ENCODE assay signal across 13 cellular contexts in genomic region chr19:52722062-52723005, GRCh38. TPM values are rescaled to one million over a fixed set of nuclear protein-coding genes. Genes with fewer than 3 reads are reported as not detected.
DNase-seq lines count a peak whose midpoint lies in the region; ATAC-seq, FAIRE-seq and TF ChIP-seq lines count a peak whose summit lies in the region.
"Had no signal": no experiment of that assay in that cellular context is flagged by ENCODE, and none has a peak within 500 bp of the region (broad histone marks: within the 10 kb centered on the region; RNA-seq: fewer than 3 reads in every experiment).

No MANE protein-coding gene starts in this region.

- no peaks in the 10 kb centered on the region for H3K79me2 ChIP-seq in fibroblast of lung (ENCODE audit: control insufficient read depth, insufficient read depth, low read length)

- H3K36me3 ChIP-seq in fibroblast of lung (ENCODE audit: control insufficient read depth, insufficient read depth, low read length): peaks cover 2% of the 10 kb centered on the region
- H3K36me3 ChIP-seq in skeletal muscle satellite cell (ENCODE audit: insufficient read depth, low read length): peaks cover 9% of the 10 kb centered on the region
- peaks cover 0 to 71% of the 10 kb centered on the region in 2 donors for H3K36me3 ChIP-seq in left lung

- intact Hi-C loops in left lung (cut with DNase I): no loop called here

- no peaks in the 10 kb centered on the region for H3K27me3 ChIP-seq in fibroblast of lung (ENCODE audit: control insufficient read depth, insufficient read depth, low read length)
- H3K27me3 ChIP-seq in skeletal muscle satellite cell (ENCODE audit: control insufficient read depth, insufficient read depth, low read length): no peaks in the 10 kb centered on the region
- H3K27me3 ChIP-seq in left lung: no peaks in the 10 kb centered on the region

- no peak overlapping the region for H2AFZ ChIP-seq in fibroblast of lung (ENCODE audit: low read length)

- H3K9ac ChIP-seq in fibroblast of lung (ENCODE audit: insufficient read depth, low read length) (no peak overlapping the region), skeletal muscle satellite cell (ENCODE audit: low read depth, low read length) (no peak overlapping the region)

- FAIRE-seq in H54 (lab: Jason Lieb, UNC): peak; percentile 48
- FAIRE-seq: islet of Langerhans had no signal

- H3K9me3 ChIP-seq in fibroblast of lung (ENCODE audit: control insufficient read depth, insufficient read depth, low read depth, low read length) (no peaks in the 10 kb centered on the region), skeletal muscle satellite cell (replicated peaks; ENCODE audit: low read length) (no peaks in the 10 kb centered on the region), left lung (peaks cover 0 to 3% of the 10 kb centered on the region in 2 donors)

- H3K27ac ChIP-seq in fibroblast of lung (ENCODE audit: insufficient read depth, low read length): no peak overlapping the region
- H3K27ac ChIP-seq in left lung: no peak overlapping the region

- H3K4me2 ChIP-seq in fibroblast of lung (ENCODE audit: extremely low read depth, insufficient read depth, low read length): peak overlapping the region; percentile 37
- peak overlapping the region; percentile 14 for H3K4me2 ChIP-seq in skeletal muscle satellite cell (ENCODE audit: low read length)

- no peak for TF ChIP-seq POLR2A in H54 (IDR thresholded peaks at IDR 0.05; ENCODE audit: low read depth, low read length)

- TF ChIP-seq CTCF in fibroblast of lung (conservative IDR thresholded peaks at IDR 0.05 in 1 of 2, IDR thresholded peaks at IDR 0.05 in 1 of 2; ENCODE audit: low read depth in 1 of 2, low read length in 2 of 2) (no peak), left lung (IDR thresholded peaks at IDR 0.05) (no peak)

- H3K4me1 ChIP-seq in fibroblast of lung (ENCODE audit: control insufficient read depth, extremely low read depth, insufficient read depth, low read length) (peaks cover 3% of the 10 kb centered on the region), skeletal muscle satellite cell (ENCODE audit: control insufficient read depth, insufficient read depth, low read length) (peaks cover 6% of the 10 kb centered on the region), left lung (no peaks in the 10 kb centered on the region)

- no peak overlapping the region for H3K4me3 ChIP-seq in fibroblast of lung (replicated peaks in 1 of 4; ENCODE audit: control extremely low read depth in 1 of 4, insufficient read depth in 1 of 4, low read depth in 3 of 4, low read length in 4 of 4)
- no peak overlapping the region for H3K4me3 ChIP-seq in skeletal muscle satellite cell (ENCODE audit: low read length)
- H3K4me3 ChIP-seq in left lung: no peak overlapping the region

- ATAC-seq in SK-N-SH treated with all-trans-retinoic acid at 6 μM for 48 hours (peak; percentile 38), left lung (no peak), HG02571 (IDR thresholded peaks at IDR 0.05; ENCODE audit: unreplicated experiment) (no peak)
- ATAC-seq: stimulated activated naive B cell treated with anti-CD40 and anti-IgM and Interleukin-4, amounts not matched to agents 10 μg/mL and 1 μg/mL and 100 μg/mL, for 72 hours had no signal

- no peaks in the 10 kb centered on the region for H4K20me1 ChIP-seq in fibroblast of lung (ENCODE audit: control insufficient read depth, extremely low read depth, insufficient read depth, low read length)

- peak; percentile 77 for DNase-seq in H54 (ENCODE audit: insufficient read length, low spot score)
- DNase-seq in fibroblast of lung (ENCODE audit: low read depth in 2 of 2): peak; percentile 74 to 86
- no peak for DNase-seq in stimulated activated CD4-positive, alpha-beta T cell treated with anti-CD3 and anti-CD28 coated beads, Interleukin-4, amount 100 ng/mL, for 4 hours
- no peak for DNase-seq in left lung
- no peak for DNase-seq in activated naive CD4-positive, alpha-beta T cell treated with Interleukin-2 at 50 U/mL for 16 hours
- DNase-seq: activated CD4-positive, alpha-beta T cell treated with anti-CD3 and anti-CD28 coated beads, Interleukin-2, amount 10 ng/mL, durations not matched to agents 7 days and 5 days; effector CD4-positive, alpha-beta T cell; NCI-H526; stimulated activated naive B cell treated with anti-CD40 and anti-IgM and Interleukin-4, amounts not matched to agents 10 μg/mL and 1 μg/mL and 100 μg/mL, for 72 hours had no signal

TF ChIP-seq in SK-N-SH treated with all-trans-retinoic acid at 6 μM for 48 hours, 23 proteins besides CTCF, POLR2A, EP300 and RAD21:
- TF ChIP-seq ISL1 (CRISPR knock-in tag; IDR thresholded peaks at IDR 0.05) (peak; percentile 24; the same call in 1 of the 2 replicates), ZNF8 (CRISPR knock-in tag; IDR thresholded peaks at IDR 0.05) (no peak)

RNA-seq across cellular contexts. Expression of gene ZNF611, which starts 12.5 kb away (rescaled TPM):
- total RNA-seq in fibroblast of lung (10.8 and 14.5 TPM in 2 replicates), left lung (10 to 100 TPM; 24.6 to 26.6 TPM)
- 6.9 and 7.0 TPM in 2 replicates for polyA plus RNA-seq in fibroblast of lung
- 4.2 and 4.3 TPM in 2 replicates for polyA plus RNA-seq in fibroblast of lung (2012)
- polyA minus RNA-seq in fibroblast of lung (ENCODE audit: low replicate concordance): 6.6 and 27.1 TPM in 2 replicates
- 9.4 and 11.7 TPM in 2 replicates for total RNA-seq in skeletal muscle satellite cell (2012; rRNA removed)

Comparison
In these comparisons a context has a peak if more than half of its experiments do, and no peak if none do; other contexts are left out.
1. DNase-seq: peak in H54 (single experiment) and fibroblast of lung (2 of 2); none in stimulated activated CD4-positive, alpha-beta T cell treated with anti-CD3 and anti-CD28 coated beads, Interleukin-4, amount 100 ng/mL, for 4 hours (0 of 2), left lung (0 of 2) and activated naive CD4-positive, alpha-beta T cell treated with Interleukin-2 at 50 U/mL for 16 hours (single experiment).